1 cellular context compared by ENCODE assay signal in genomic region chr2:70671059-70671685, GRCh38.
TF ChIP-seq lines count a peak whose summit lies in the region.

No MANE protein-coding gene starts in this region.

TF ChIP-seq in HCT116, 20 proteins besides CTCF, POLR2A, EP300 and RAD21 (continued from another document):
- TF ChIP-seq, protein P1, sequence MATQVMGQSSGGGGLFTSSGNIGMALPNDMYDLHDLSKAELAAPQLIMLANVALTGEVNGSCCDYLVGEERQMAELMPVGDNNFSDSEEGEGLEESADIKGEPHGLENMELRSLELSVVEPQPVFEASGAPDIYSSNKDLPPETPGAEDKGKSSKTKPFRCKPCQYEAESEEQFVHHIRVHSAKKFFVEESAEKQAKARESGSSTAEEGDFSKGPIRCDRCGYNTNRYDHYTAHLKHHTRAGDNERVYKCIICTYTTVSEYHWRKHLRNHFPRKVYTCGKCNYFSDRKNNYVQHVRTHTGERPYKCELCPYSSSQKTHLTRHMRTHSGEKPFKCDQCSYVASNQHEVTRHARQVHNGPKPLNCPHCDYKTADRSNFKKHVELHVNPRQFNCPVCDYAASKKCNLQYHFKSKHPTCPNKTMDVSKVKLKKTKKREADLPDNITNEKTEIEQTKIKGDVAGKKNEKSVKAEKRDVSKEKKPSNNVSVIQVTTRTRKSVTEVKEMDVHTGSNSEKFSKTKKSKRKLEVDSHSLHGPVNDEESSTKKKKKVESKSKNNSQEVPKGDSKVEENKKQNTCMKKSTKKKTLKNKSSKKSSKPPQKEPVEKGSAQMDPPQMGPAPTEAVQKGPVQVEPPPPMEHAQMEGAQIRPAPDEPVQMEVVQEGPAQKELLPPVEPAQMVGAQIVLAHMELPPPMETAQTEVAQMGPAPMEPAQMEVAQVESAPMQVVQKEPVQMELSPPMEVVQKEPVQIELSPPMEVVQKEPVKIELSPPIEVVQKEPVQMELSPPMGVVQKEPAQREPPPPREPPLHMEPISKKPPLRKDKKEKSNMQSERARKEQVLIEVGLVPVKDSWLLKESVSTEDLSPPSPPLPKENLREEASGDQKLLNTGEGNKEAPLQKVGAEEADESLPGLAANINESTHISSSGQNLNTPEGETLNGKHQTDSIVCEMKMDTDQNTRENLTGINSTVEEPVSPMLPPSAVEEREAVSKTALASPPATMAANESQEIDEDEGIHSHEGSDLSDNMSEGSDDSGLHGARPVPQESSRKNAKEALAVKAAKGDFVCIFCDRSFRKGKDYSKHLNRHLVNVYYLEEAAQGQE (IDR thresholded peaks at IDR 0.05; ENCODE audit: low read depth), result no peak
- TF ChIP-seq EGR1 (IDR thresholded peaks at IDR 0.05; ENCODE audit: low read depth), result no peak
- TF ChIP-seq CBX3 (IDR thresholded peaks at IDR 0.05; ENCODE audit: low read depth), result no peak
- no peak for TF ChIP-seq SP1 (IDR thresholded peaks at IDR 0.05; ENCODE audit: low read depth)
- TF ChIP-seq, protein P2, sequence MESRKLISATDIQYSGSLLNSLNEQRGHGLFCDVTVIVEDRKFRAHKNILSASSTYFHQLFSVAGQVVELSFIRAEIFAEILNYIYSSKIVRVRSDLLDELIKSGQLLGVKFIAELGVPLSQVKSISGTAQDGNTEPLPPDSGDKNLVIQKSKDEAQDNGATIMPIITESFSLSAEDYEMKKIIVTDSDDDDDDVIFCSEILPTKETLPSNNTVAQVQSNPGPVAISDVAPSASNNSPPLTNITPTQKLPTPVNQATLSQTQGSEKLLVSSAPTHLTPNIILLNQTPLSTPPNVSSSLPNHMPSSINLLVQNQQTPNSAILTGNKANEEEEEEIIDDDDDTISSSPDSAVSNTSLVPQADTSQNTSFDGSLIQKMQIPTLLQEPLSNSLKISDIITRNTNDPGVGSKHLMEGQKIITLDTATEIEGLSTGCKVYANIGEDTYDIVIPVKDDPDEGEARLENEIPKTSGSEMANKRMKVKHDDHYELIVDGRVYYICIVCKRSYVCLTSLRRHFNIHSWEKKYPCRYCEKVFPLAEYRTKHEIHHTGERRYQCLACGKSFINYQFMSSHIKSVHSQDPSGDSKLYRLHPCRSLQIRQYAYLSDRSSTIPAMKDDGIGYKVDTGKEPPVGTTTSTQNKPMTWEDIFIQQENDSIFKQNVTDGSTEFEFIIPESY (IDR thresholded peaks at IDR 0.05; ENCODE audit: extremely low read depth, insufficient replicate concordance, low read length), result no peak
- TF ChIP-seq SIN3A (IDR thresholded peaks at IDR 0.05; ENCODE audit: low read depth), result no peak
- TF ChIP-seq JUND (IDR thresholded peaks at IDR 0.05), result no peak
- no peak for TF ChIP-seq ELF1 (IDR thresholded peaks at IDR 0.05; ENCODE audit: borderline replicate concordance, low read depth)
- no peak for TF ChIP-seq EZH2 (IDR thresholded peaks at IDR 0.05)
- no peak for TF ChIP-seq CEBPB (IDR thresholded peaks at IDR 0.05; ENCODE audit: low read depth)
- TF ChIP-seq, protein P3, sequence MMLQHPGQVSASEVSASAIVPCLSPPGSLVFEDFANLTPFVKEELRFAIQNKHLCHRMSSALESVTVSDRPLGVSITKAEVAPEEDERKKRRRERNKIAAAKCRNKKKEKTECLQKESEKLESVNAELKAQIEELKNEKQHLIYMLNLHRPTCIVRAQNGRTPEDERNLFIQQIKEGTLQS (IDR thresholded peaks at IDR 0.05), result no peak
- TF ChIP-seq TCF7L2 (IDR thresholded peaks at IDR 0.05; ENCODE audit: borderline replicate concordance, extremely low read depth, insufficient read depth, insufficient read length), result no peak
- TF ChIP-seq SRF (IDR thresholded peaks at IDR 0.05; ENCODE audit: low read depth), result no peak
